Comparison of ENCODE assay signal across 8 cellular contexts in genomic region chr15:90000175-90000923, GRCh38. TPM values are rescaled to one million over a fixed set of nuclear protein-coding genes. Genes with fewer than 3 reads are reported as not detected.
DNase-seq lines count a peak whose midpoint lies in the region; ATAC-seq and TF ChIP-seq lines count a peak whose summit lies in the region.

No MANE protein-coding gene starts in this region.

- H3K27me3 Mint-ChIP-seq in CD8-positive, alpha-beta T cell (ENCODE audit: low read depth): no peaks in the 10 kb centered on the region

- H3K4me1 Mint-ChIP-seq in CD8-positive, alpha-beta T cell (ENCODE audit: low read depth): peaks cover 37% of the 10 kb centered on the region

- ATAC-seq in CD8-positive, alpha-beta T cell: peak; percentile 6
- ATAC-seq in psoas muscle: no peak
- ATAC-seq in HG03135 (IDR thresholded peaks at IDR 0.05; ENCODE audit: unreplicated experiment): no peak
- no peak for ATAC-seq in GM18858 (IDR thresholded peaks at IDR 0.05; ENCODE audit: unreplicated experiment)

- no peaks in the 10 kb centered on the region for H3K27me3 ChIP-seq in CD8-positive, alpha-beta T cell (ENCODE audit: insufficient read depth, low read length)
- H3K27me3 ChIP-seq in HUES6 (ENCODE audit: control insufficient read depth, insufficient read depth, low read length) (peaks cover 3% of the 10 kb centered on the region; the same call in 1 of the 2 replicates), cardiac muscle cell (no peaks in the 10 kb centered on the region), psoas muscle (ENCODE audit: insufficient read depth in 3 of 3, low read length in 2 of 3) (no peaks in the 10 kb centered on the region)

- peaks cover 27% of the 10 kb centered on the region for H3K4me1 ChIP-seq in CD8-positive, alpha-beta T cell (ENCODE audit: insufficient read depth, low read length)
- H3K4me1 ChIP-seq in HUES6 (ENCODE audit: control insufficient read depth, insufficient read depth, low read length) (peaks cover 45% of the 10 kb centered on the region), cardiac muscle cell (ENCODE audit: low read depth) (peaks cover 20% of the 10 kb centered on the region), psoas muscle (peaks cover 34% of the 10 kb centered on the region)

- WGBS in psoas muscle, 3 donors: 22 to 28% (median 28%) methylated on average over 54 to 62 of the region's 62 CpGs

- no peak for TF ChIP-seq CTCF in CD8-positive, alpha-beta T cell (IDR thresholded peaks at IDR 0.05)
- no peak for TF ChIP-seq CTCF in cardiac muscle cell (IDR thresholded peaks at IDR 0.05; ENCODE audit: low read depth, low read length)
- no peak for TF ChIP-seq CTCF in psoas muscle (IDR thresholded peaks at IDR 0.05)

- H3K27ac ChIP-seq in CD8-positive, alpha-beta T cell (ENCODE audit: low read depth, low read length): no peak overlapping the region
- H3K27ac ChIP-seq in HUES6 (ENCODE audit: low read depth, low read length): peak overlapping the region; percentile 89
- no peak overlapping the region for H3K27ac ChIP-seq in cardiac muscle cell
- peak overlapping the region; percentile 66 for H3K27ac ChIP-seq in psoas muscle

- DNase-seq in CD8-positive, alpha-beta T cell: peak in 2 of 7 experiments; percentile 10 to 51
- DNase-seq in activated naive CD4-positive, alpha-beta T cell treated with anti-CD3 and anti-CD28 coated beads, Interleukin-2, amount 50 U/mL, for 16 hours: peak; percentile 16
- DNase-seq in cardiac muscle cell (ENCODE audit: low read depth in 1 of 2, low spot score in 1 of 2): peak in 1 of 2 donors; percentile 48
- peak; percentile 46 to 70 for DNase-seq in psoas muscle
- DNase-seq in effector CD4-positive, alpha-beta T cell: no peak

- CTCF ChIA-PET in CD8-positive, alpha-beta T cell (lab: Charles Lee): interaction anchor here (1.0 kb wide), 2 partner anchors 71 to 112 kb away, joined by 3 read pairs; no protein-coding TSS in a partner anchor

- no peaks in the 10 kb centered on the region for H3K9me3 ChIP-seq in CD8-positive, alpha-beta T cell (ENCODE audit: low read length)
- H3K9me3 ChIP-seq in HUES6 (ENCODE audit: control insufficient read depth, insufficient read depth, low read depth, low read length) (no peaks in the 10 kb centered on the region), cardiac muscle cell (ENCODE audit: low read depth) (no peaks in the 10 kb centered on the region), psoas muscle (no peaks in the 10 kb centered on the region)

- POLR2A ChIA-PET in CD8-positive, alpha-beta T cell (lab: Charles Lee): interaction anchor here (0.6 to 1.9 kb wide), 3 partner anchors 13 to 19 kb away, joined by 3 to 5 read pairs (median 5); no protein-coding TSS in a partner anchor

- intact Hi-C loops in CD8-positive, alpha-beta T cell (cut with DNase I, micrococcal nuclease): loop anchor here (2.0 to 5.0 kb wide), 2 partner anchors 72 to 106 kb away; no protein-coding TSS in a partner anchor
- intact Hi-C loops in psoas muscle (cut with DNase I): loop anchor here in 1 of 2 donors (5.0 kb wide), 1 partner anchor 88 kb away; the partner anchor contains the start of gene ARPIN

- H3K9ac ChIP-seq in HUES6 (ENCODE audit: low read length): peak overlapping the region; percentile 76

- no peaks in the 10 kb centered on the region for H3K9me3 Mint-ChIP-seq in CD8-positive, alpha-beta T cell

- H3K36me3 Mint-ChIP-seq in CD8-positive, alpha-beta T cell: peaks cover 5% of the 10 kb centered on the region

- peak overlapping the region; percentile 65 for H3K4me3 ChIP-seq in CD8-positive, alpha-beta T cell (ENCODE audit: low read depth, low read length)
- H3K4me3 ChIP-seq in HUES6 (ENCODE audit: low read depth, low read length) (peak overlapping the region; percentile 68), cardiac muscle cell (peak overlapping the region; percentile 45), psoas muscle (peak overlapping the region; percentile 70)

- H3K4me3 Mint-ChIP-seq in CD8-positive, alpha-beta T cell: peak overlapping the region; percentile 95

- no peaks in the 10 kb centered on the region for H3K36me3 ChIP-seq in CD8-positive, alpha-beta T cell (ENCODE audit: insufficient read depth, low read length)
- H3K36me3 ChIP-seq in HUES6 (ENCODE audit: control insufficient read depth, insufficient read depth, low read length) (no peaks in the 10 kb centered on the region), cardiac muscle cell (no peaks in the 10 kb centered on the region), psoas muscle (ENCODE audit: insufficient read depth in 1 of 2, low read depth in 1 of 2) (no peaks in the 10 kb centered on the region)

- H3K27ac Mint-ChIP-seq in CD8-positive, alpha-beta T cell: peak overlapping the region; percentile 91

RNA-seq across cellular contexts. Expression of gene ZNF710, which starts 0.8 kb away (rescaled TPM):
- total RNA-seq in CD8-positive, alpha-beta T cell: 1 to 10 TPM; 2.5 to 4.2 TPM
- total RNA-seq in cardiac muscle cell (20.2 and 22.2 TPM in 2 replicates), psoas muscle (1 to 10 TPM; 3.1 to 8.1 (median 5.6) TPM)
- polyA plus RNA-seq in cardiac muscle cell (7.8 and 12.0 TPM in 2 replicates), psoas muscle (1 to 10 TPM; 1.3 to 4.5 (median 1.9) TPM)

Comparison
In these comparisons a context has a peak if more than half of its experiments do, and no peak if none do; other contexts are left out.
1. H3K27ac ChIP-seq: peak in HUES6 (single experiment) and psoas muscle (single experiment); none in CD8-positive, alpha-beta T cell (single experiment) and cardiac muscle cell (single experiment).
2. Peak in every context shown above with its lines, with median percentiles within 50 percentile points of each other: H3K4me3 ChIP-seq.